ENCODE assay signal across 25 cellular contexts in genomic region chr3:128555881-128556280, GRCh38.
DNase-seq lines count a peak whose midpoint lies in the region; ATAC-seq and TF ChIP-seq lines count a peak whose summit lies in the region.
"Had no signal": no experiment of that assay in that cellular context is flagged by ENCODE, and none has a peak within 500 bp of the region (broad histone marks: within the 10 kb centered on the region; RNA-seq: fewer than 3 reads in every experiment).

No MANE protein-coding gene starts in this region.

- H3K36me3 Mint-ChIP-seq in activated CD8-positive, alpha-beta T cell treated with anti-CD3 and anti-CD28 coated beads for 36 hours (ENCODE audit: low read depth) = no peaks in the 10 kb centered on the region
- H3K36me3 Mint-ChIP-seq: CD8-positive, alpha-beta memory T cell had no signal

- TF ChIP-seq CTCF in heart right ventricle (IDR thresholded peaks at IDR 0.05) = no peak
- no peak for TF ChIP-seq CTCF in right atrium auricular region (IDR thresholded peaks at IDR 0.05)
- TF ChIP-seq CTCF in esophagus muscularis mucosa (IDR thresholded peaks at IDR 0.05) = no peak
- no peak for TF ChIP-seq CTCF in osteoblast (IDR thresholded peaks at IDR 0.05; ENCODE audit: extremely low read depth, low read depth, low read length)
- TF ChIP-seq CTCF in activated CD8-positive, alpha-beta T cell treated with anti-CD3 and anti-CD28 coated beads for 36 hours (IDR thresholded peaks at IDR 0.05) = no peak

- no peak for TF ChIP-seq EP300 in esophagus muscularis mucosa (IDR thresholded peaks at IDR 0.05)

- H3K36me3 ChIP-seq in heart right ventricle (no peaks in the 10 kb centered on the region), right atrium auricular region (no peaks in the 10 kb centered on the region), esophagus muscularis mucosa (no peaks in the 10 kb centered on the region), osteoblast (ENCODE audit: insufficient read depth, low read length) (no peaks in the 10 kb centered on the region)

- H3K27ac ChIP-seq in heart right ventricle = peak overlapping the region in 9 of 10 donors; percentile 64 to 88 (median 76)
- peak overlapping the region in 1 of 2 donors; percentile 7 for H3K27ac ChIP-seq in right atrium auricular region
- H3K27ac ChIP-seq in esophagus muscularis mucosa (replicated peaks in 1 of 4) = peak overlapping the region in 3 of 4 donors; percentile 40 to 62 (median 54)
- H3K27ac ChIP-seq in osteoblast (ENCODE audit: low read depth, low read length) = no peak overlapping the region
- H3K27ac ChIP-seq: C4-2B, GM23248, HL-60 had no signal

- no peak overlapping the region for H3K4me2 ChIP-seq in osteoblast (ENCODE audit: insufficient read depth, low read length)

- intact Hi-C loops in heart right ventricle (cut with DNase I) = loop anchor here in 3 of 10 donors (1.0 to 5.0 kb wide), 3 partner anchors 17 to 69 kb away; no protein-coding TSS in a partner anchor
- intact Hi-C loops in esophagus muscularis mucosa (cut with DNase I) = no loop called here
- intact Hi-C loops in activated CD8-positive, alpha-beta T cell treated with anti-CD3 and anti-CD28 coated beads for 36 hours (cut with micrococcal nuclease) = no loop called here

- TF ChIP-seq POLR2A in esophagus muscularis mucosa (IDR thresholded peaks at IDR 0.05; ENCODE audit: low read depth) = no peak

- H3K4me1 ChIP-seq in heart right ventricle = peaks cover 4 to 35% (median 27%) of the 10 kb centered on the region in 9 donors
- H3K4me1 ChIP-seq in right atrium auricular region = peaks cover 0 to 24% of the 10 kb centered on the region in 2 donors
- H3K4me1 ChIP-seq in esophagus muscularis mucosa = peaks cover 15 to 20% (median 16%) of the 10 kb centered on the region in 4 donors
- peaks cover 6% of the 10 kb centered on the region for H3K4me1 ChIP-seq in osteoblast (ENCODE audit: insufficient read depth, low read length)

- H3K4me3 ChIP-seq in heart right ventricle (peak overlapping the region in 5 of 10 donors; percentile 22 to 36 (median 24)), right atrium auricular region (no peak overlapping the region), esophagus muscularis mucosa (no peak overlapping the region), osteoblast (ENCODE audit: insufficient read depth, low read length) (no peak overlapping the region)
- H3K4me3 ChIP-seq: K562 had no signal

- no peaks in the 10 kb centered on the region for H3K9me3 Mint-ChIP-seq in activated CD8-positive, alpha-beta T cell treated with anti-CD3 and anti-CD28 coated beads for 36 hours

- peaks cover 0 to 4% (median 0%) of the 10 kb centered on the region in 11 donors for H3K9me3 ChIP-seq in heart right ventricle
- H3K9me3 ChIP-seq in right atrium auricular region = no peaks in the 10 kb centered on the region
- no peaks in the 10 kb centered on the region for H3K9me3 ChIP-seq in esophagus muscularis mucosa
- no peaks in the 10 kb centered on the region for H3K9me3 ChIP-seq in osteoblast (ENCODE audit: low read depth, low read length)

- 26 to 28% methylated on average over 11 to 13 of the region's 13 CpGs for WGBS in heart right ventricle, 2 donors
- WGBS in esophagus muscularis mucosa = no CpG with 5 or more reads among the region's 13 CpGs

- H2AFZ ChIP-seq in osteoblast (ENCODE audit: low read length) = no peak overlapping the region

- ATAC-seq in heart right ventricle = peak in 1 of 8 donors; percentile 8
- no peak for ATAC-seq in activated CD8-positive, alpha-beta T cell treated with anti-CD3 and anti-CD28 coated beads for 36 hours
- ATAC-seq: HepG2, K562 had no signal

- H4K20me1 ChIP-seq in osteoblast (ENCODE audit: insufficient read depth, low read length) = no peaks in the 10 kb centered on the region

- H3K27ac Mint-ChIP-seq in activated CD8-positive, alpha-beta T cell treated with anti-CD3 and anti-CD28 coated beads for 36 hours = no peak overlapping the region
- H3K27ac Mint-ChIP-seq: CD8-positive, alpha-beta memory T cell had no signal

- no peak overlapping the region for H3K4me3 Mint-ChIP-seq in activated CD8-positive, alpha-beta T cell treated with anti-CD3 and anti-CD28 coated beads for 36 hours
- H3K4me3 Mint-ChIP-seq: CD8-positive, alpha-beta memory T cell had no signal

- DNase-seq in heart right ventricle (no peak), right atrium auricular region (ENCODE audit: low spot score) (no peak), esophagus muscularis mucosa (ENCODE audit: extremely low spot score) (no peak), osteoblast (ENCODE audit: insufficient read length, low spot score, missing footprints) (peak; percentile 44), NAMALWA (ENCODE audit: low spot score) (no peak), DMS53 (lab: John Stamatoyannopoulos, UW) (no peak)
- DNase-seq in activated CD8-positive, alpha-beta T cell treated with anti-CD3 and anti-CD28 coated beads for 36 hours = no peak
- DNase-seq: AML-193; Calu3; CD8-positive, alpha-beta memory T cell; DMS153; GM23248; HCEC 1CT; MM.1S; NCI-H1092; NCI-H1436; NCI-H2029; NCI-H345; NCI-H524; NCI-H774; OCI-M1 had no signal

- peaks cover 3% of the 10 kb centered on the region for H3K4me1 Mint-ChIP-seq in activated CD8-positive, alpha-beta T cell treated with anti-CD3 and anti-CD28 coated beads for 36 hours (ENCODE audit: low read depth)

- peaks cover 47% of the 10 kb centered on the region for H3K27me3 Mint-ChIP-seq in activated CD8-positive, alpha-beta T cell treated with anti-CD3 and anti-CD28 coated beads for 36 hours

- CTCF ChIA-PET in activated CD8-positive, alpha-beta T cell treated with anti-CD3 and anti-CD28 coated beads for 36 hours (lab: Charles Lee) = no interaction called here

- no peaks in the 10 kb centered on the region for H3K79me2 ChIP-seq in osteoblast (ENCODE audit: insufficient read depth, low read length)

- POLR2A ChIA-PET in activated CD8-positive, alpha-beta T cell treated with anti-CD3 and anti-CD28 coated beads for 36 hours (lab: Charles Lee) = no interaction called here

- H3K27me3 ChIP-seq in heart right ventricle = peaks cover 5 to 61% (median 31%) of the 10 kb centered on the region in 7 donors
- H3K27me3 ChIP-seq in right atrium auricular region = no peaks in the 10 kb centered on the region
- peaks cover 0 to 75% (median 13%) of the 10 kb centered on the region in 4 donors for H3K27me3 ChIP-seq in esophagus muscularis mucosa
- H3K27me3 ChIP-seq in osteoblast (ENCODE audit: insufficient read depth, low read length) = peaks cover 9% of the 10 kb centered on the region
